In the genomic region with DNA sequence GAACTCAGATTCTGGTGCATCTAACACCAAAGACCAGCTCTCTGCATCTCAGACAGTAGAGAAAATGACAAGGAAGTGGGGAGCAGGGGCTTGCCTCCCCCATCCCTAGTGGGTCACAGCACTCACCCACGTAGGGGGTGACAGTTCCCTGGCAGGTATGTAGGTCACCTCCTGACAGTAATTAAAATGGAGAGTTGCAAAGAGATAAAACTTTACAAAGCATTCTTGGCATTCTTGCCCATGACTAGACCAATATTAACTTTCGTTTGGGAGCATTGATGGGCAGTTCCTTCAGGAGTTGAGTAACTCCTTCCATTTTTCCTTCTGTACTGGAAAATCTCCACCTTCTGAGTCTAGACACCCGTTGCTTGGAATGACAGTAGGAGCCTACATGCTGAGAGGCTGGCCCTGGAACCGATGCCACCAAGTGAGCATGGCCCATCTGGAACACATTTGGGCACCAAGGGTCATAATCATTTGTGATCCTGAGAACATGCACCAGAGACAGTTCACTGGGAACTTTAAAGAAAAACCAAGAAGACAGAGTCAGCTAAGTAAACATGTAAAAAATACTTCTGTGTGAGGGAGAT, we compare ENCODE assay signal across 23 cellular contexts.
"Had no signal": no experiment of that assay in that cellular context is flagged by ENCODE, and none has a peak within 500 bp of the region (broad histone marks: within the 10 kb centered on the region; RNA-seq: fewer than 3 reads in every experiment).

No MANE protein-coding gene starts in this region.

- H3K9me3 ChIP-seq: adrenal gland, neutrophil, pancreas had no signal

- H3K27ac Mint-ChIP-seq: activated CD8-positive, alpha-beta T cell treated with anti-CD3 and anti-CD28 coated beads, Interleukin-2, amount 10 ng/mL, durations not matched to agents 7 days and 5 days; activated naive CD8-positive, alpha-beta T cell had no signal

- H3K36me3 ChIP-seq: adrenal gland, ascending aorta, brain microvascular endothelial cell, left ventricle myocardium inferior, neutrophil, pancreas, right atrium auricular region had no signal

- ATAC-seq: activated CD8-positive, alpha-beta T cell treated with anti-CD3 and anti-CD28 coated beads, Interleukin-2, amount 10 ng/mL, durations not matched to agents 7 days and 5 days; esophagus mucosa; pancreas; psoas muscle; stimulated activated naive CD8-positive, alpha-beta T cell treated with anti-CD3 and anti-CD28 coated beads, Interleukin-15, Interleukin-2, amounts not matched to agents 100 U/mL and 50 U/mL, for 24 hours had no signal

- H3K4me1 ChIP-seq: adrenal gland, ascending aorta, left ventricle myocardium inferior, pancreas, psoas muscle, right atrium auricular region had no signal

- H3K27ac ChIP-seq: adrenal gland, ascending aorta, brain microvascular endothelial cell, hepatocyte, left ventricle myocardium inferior, neutrophil, pancreas, psoas muscle, right atrium auricular region had no signal

- DNase-seq: activated CD4-positive, alpha-beta T cell treated with anti-CD3 and anti-CD28 coated beads for 1 hour; activated CD4-positive, alpha-beta T cell treated with anti-CD3 and anti-CD28 coated beads, Interleukin-2, amount 50 U/mL, for 1 hour; activated CD8-positive, alpha-beta T cell treated with anti-CD3 and anti-CD28 coated beads, Interleukin-2, amount 10 ng/mL, durations not matched to agents 7 days and 5 days; activated gamma-delta T cell treated with Interleukin-2 at 50 U/mL for 16 hours; adrenal gland; brain microvascular endothelial cell; central memory CD4-positive, alpha-beta T cell; effector memory CD4-positive, alpha-beta T cell; foreskin melanocyte; kidney glomerular epithelial cell; left ventricle myocardium inferior; mammary epithelial cell; pancreas; psoas muscle; stimulated activated CD4-positive, alpha-beta T cell treated with anti-CD3 and anti-CD28 coated beads, Interleukin-4, amount 100 ng/mL, for 24 hours; stimulated activated naive CD8-positive, alpha-beta T cell treated with anti-CD3 and anti-CD28 coated beads, Interleukin-15, Interleukin-2, amounts not matched to agents 100 U/mL and 50 U/mL, for 24 hours had no signal

- H3K4me3 Mint-ChIP-seq: activated CD8-positive, alpha-beta T cell treated with anti-CD3 and anti-CD28 coated beads, Interleukin-2, amount 10 ng/mL, durations not matched to agents 7 days and 5 days; activated naive CD8-positive, alpha-beta T cell; nephron had no signal

- H3K27me3 ChIP-seq: adrenal gland, ascending aorta, brain microvascular endothelial cell, hepatocyte, neutrophil, pancreas had no signal

- H3K4me3 ChIP-seq: adrenal gland, ascending aorta, hepatocyte, left ventricle myocardium inferior, pancreas, psoas muscle, right atrium auricular region had no signal
